1 cellular context compared by ENCODE assay signal in genomic region chr4:121822796-121823504, GRCh38.
TF ChIP-seq lines count a peak whose summit lies in the region.

No MANE protein-coding gene starts in this region.

TF ChIP-seq in HEK293, 187 proteins besides CTCF, POLR2A, EP300 and RAD21 (continued from another document):
- TF ChIP-seq KLF17 (tag by site-specific recombination; IDR thresholded peaks at IDR 0.05) (0 out of 2 replicates have a peak, but pooled peaks have one; percentile 14), ZNF335 (tag by site-specific recombination; conservative IDR thresholded peaks at IDR 0.05) (peak; percentile 86), GLIS1 (tag by site-specific recombination; IDR thresholded peaks at IDR 0.05) (peak; percentile 30; the same call in 1 of the 2 replicates), ZNF747 (tag by site-specific recombination; IDR thresholded peaks at IDR 0.05) (no peak), ZBTB20 (tag by site-specific recombination; IDR thresholded peaks at IDR 0.05) (peak; percentile 86), ZNF274 (IDR thresholded peaks at IDR 0.05; ENCODE audit: low read length) (no peak), ZNF274 (tag by site-specific recombination; IDR thresholded peaks at IDR 0.05; ENCODE audit: borderline replicate concordance) (peak; percentile 95), SCRT1 (tag by site-specific recombination; IDR thresholded peaks at IDR 0.05; ENCODE audit: borderline replicate concordance) (no peak)
